In genomic region chr1:30589083-30589482, GRCh38 we compare ENCODE assay signal across 31 cellular contexts.
"Had no signal": no experiment of that assay in that cellular context is flagged by ENCODE, and none has a peak within 500 bp of the region (broad histone marks: within the 10 kb centered on the region; RNA-seq: fewer than 3 reads in every experiment).

No MANE protein-coding gene starts in this region.

- H3K4me2 ChIP-seq: hepatocyte had no signal

- H3K27ac ChIP-seq: dorsolateral prefrontal cortex, esophagus muscularis mucosa, foreskin keratinocyte, gastroesophageal sphincter, heart left ventricle, hepatocyte, lower lobe of right lung, neutrophil, parathyroid adenoma, right lobe of liver, suprapubic skin, transverse colon, upper lobe of right lung, uterus had no signal

- H3K9ac ChIP-seq: parathyroid adenoma had no signal

- H3K4me3 Mint-ChIP-seq: mesothelial cell of epicardium; naive B cell; natural killer cell treated with Interleukin-12 subunit alpha and Interleukin-12 subunit beta and Interleukin-15 and Interleukin-18, amount 100 ng/mL, for 72 hours; neural crest cell; stimulated activated naive CD8-positive, alpha-beta T cell treated with anti-CD3 and anti-CD28 coated beads, Interleukin-15, amount 100 ng/mL, for 72 hours had no signal

- H3K36me3 ChIP-seq: esophagus muscularis mucosa, gastroesophageal sphincter, heart left ventricle, lower lobe of right lung, neutrophil, right lobe of liver, suprapubic skin, transverse colon, upper lobe of right lung, uterus had no signal

- H3K4me1 Mint-ChIP-seq: mesothelial cell of epicardium; naive B cell; neural crest cell; stimulated activated naive CD8-positive, alpha-beta T cell treated with anti-CD3 and anti-CD28 coated beads, Interleukin-15, amount 100 ng/mL, for 72 hours had no signal

- H2AFZ ChIP-seq: hepatocyte, parathyroid adenoma had no signal

- H3K79me2 ChIP-seq: hepatocyte, parathyroid adenoma had no signal

- H3K4me3 ChIP-seq: dorsolateral prefrontal cortex, esophagus muscularis mucosa, gastroesophageal sphincter, heart left ventricle, hepatocyte, lower lobe of right lung, mucosa of descending colon, right lobe of liver, suprapubic skin, transverse colon, upper lobe of right lung, uterus had no signal

- H3K4me1 ChIP-seq: esophagus muscularis mucosa, foreskin keratinocyte, gastroesophageal sphincter, heart left ventricle, lower lobe of right lung, parathyroid adenoma, right lobe of liver, suprapubic skin, transverse colon, upper lobe of right lung, uterus had no signal

- ATAC-seq: foreskin keratinocyte; gastroesophageal sphincter; heart left ventricle; left colon; left ventricle myocardium superior; mucosa of descending colon; natural killer cell treated with Interleukin-12 subunit alpha and Interleukin-12 subunit beta and Interleukin-15 and Interleukin-18, amount 100 ng/mL, for 72 hours; right lobe of liver; stimulated activated naive CD8-positive, alpha-beta T cell treated with anti-CD3 and anti-CD28 coated beads, Interleukin-15, amount 100 ng/mL, for 72 hours had no signal

- H3K27ac Mint-ChIP-seq: mesothelial cell of epicardium; naive B cell; natural killer cell treated with Interleukin-12 subunit alpha and Interleukin-12 subunit beta and Interleukin-15 and Interleukin-18, amount 100 ng/mL, for 72 hours; progenitor cell of endocrine pancreas; stimulated activated naive CD8-positive, alpha-beta T cell treated with anti-CD3 and anti-CD28 coated beads, Interleukin-15, amount 100 ng/mL, for 72 hours had no signal

- DNase-seq: dorsolateral prefrontal cortex; effector CD4-positive, alpha-beta T cell; foreskin keratinocyte; heart left ventricle; kidney glomerular epithelial cell; left colon; left ventricle myocardium superior; lower lobe of right lung; mesenchymal stem cell; mucosa of descending colon; naive B cell; right lobe of liver; small intestine; stimulated activated CD4-positive, alpha-beta T cell treated with anti-CD3 and anti-CD28 coated beads, Interleukin-15, amount 100 ng/mL, for 24 hours; stimulated activated CD4-positive, alpha-beta T cell treated with anti-CD3 and anti-CD28 coated beads, Interleukin-4, amount 100 ng/mL, for 1 hour; stimulated activated CD8-positive, alpha-beta memory T cell treated with anti-CD3 and anti-CD28 coated beads, Interleukin-4, amount 100 ng/mL, for 48 hours; stimulated activated naive CD4-positive, alpha-beta T cell; stimulated activated naive CD8-positive, alpha-beta T cell treated with anti-CD3 and anti-CD28 coated beads, Interleukin-15, amount 100 ng/mL, for 72 hours; transverse colon; upper lobe of right lung; uterus had no signal

- H3K27me3 ChIP-seq: foreskin keratinocyte, right lobe of liver, uterus had no signal

- H3K36me3 Mint-ChIP-seq: mesothelial cell of epicardium had no signal

- H3K9me3 ChIP-seq: neutrophil, right lobe of liver, suprapubic skin, uterus had no signal
